Comparison of ENCODE assay signal across 9 cellular contexts in the genomic region with DNA sequence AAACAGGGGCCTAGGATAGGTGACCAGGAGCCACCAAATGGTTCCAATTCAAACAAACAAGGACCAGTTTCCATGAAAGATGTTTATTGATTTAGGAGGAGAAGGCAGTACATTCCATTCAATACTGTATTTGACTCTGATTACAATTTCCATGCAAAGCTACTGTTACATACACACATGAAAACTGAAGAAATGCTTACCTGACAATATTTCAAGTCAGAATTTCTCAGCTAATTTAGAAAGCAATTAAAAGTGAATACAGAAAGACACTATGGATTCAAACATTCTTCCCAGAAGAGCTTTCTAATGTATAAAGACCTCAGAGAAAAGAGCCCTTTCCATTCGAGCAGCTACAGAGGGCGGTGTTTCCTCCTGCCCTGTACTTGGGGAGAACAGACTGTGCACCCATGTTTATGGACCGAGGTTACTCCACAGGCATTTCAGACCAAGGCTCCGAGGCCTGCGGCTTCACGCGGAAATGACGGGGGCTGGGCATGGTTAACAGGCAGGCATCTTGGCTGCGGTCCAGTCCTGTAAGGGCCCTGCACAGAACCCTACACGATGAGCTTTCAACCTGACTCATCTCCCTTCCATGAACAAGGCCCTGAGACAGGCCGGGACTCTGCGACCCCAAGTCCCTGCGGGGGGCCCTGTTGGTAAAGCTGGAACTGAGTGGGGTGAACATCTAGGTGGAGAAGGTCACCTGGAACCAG. TPM values are rescaled to one million over a fixed set of nuclear protein-coding genes. Genes with fewer than 3 reads are reported as not detected.
A peak's percentile ranks its signal among the peaks of the same experiment; 100 is the strongest.
DNase-seq lines count a peak whose midpoint lies in the region; ATAC-seq and TF ChIP-seq lines count a peak whose summit lies in the region.
"Had no signal": no experiment of that assay in that cellular context is flagged by ENCODE, and none has a peak within 500 bp of the region (broad histone marks: within the 10 kb centered on the region; RNA-seq: fewer than 3 reads in every experiment).

No MANE protein-coding gene starts in this region.

- DNase-seq in activated CD4-positive, alpha-beta T cell treated with anti-CD3 and anti-CD28 coated beads for 36 hours: peak; percentile 49
- no peak for DNase-seq in activated CD4-positive, alpha-beta T cell treated with anti-CD3 and anti-CD28 coated beads, Interleukin-2, amount 50 U/mL, for 4 hours
- peak; percentile 34 to 82 (median 79) for DNase-seq in Peyer's patch
- DNase-seq in central memory CD8-positive, alpha-beta T cell (ENCODE audit: low spot score in 2 of 2): peak in 1 of 2 donors; percentile 38
- DNase-seq in neural progenitor cell (ENCODE audit: low spot score): no peak
- DNase-seq in GOT3 (lab: John Stamatoyannopoulos, UW): no peak
- DNase-seq in GM20000 (ENCODE audit: low spot score): no peak
- no peak for DNase-seq in H7

- CTCF ChIA-PET in activated CD4-positive, alpha-beta T cell treated with anti-CD3 and anti-CD28 coated beads for 36 hours (lab: Charles Lee): interaction anchor here (0.5 to 1.6 kb wide), 6 partner anchors 11 to 751 kb away, joined by 3 to 5 read pairs (median 4); no protein-coding TSS in a partner anchor

- no peaks in the 10 kb centered on the region for H3K4me1 ChIP-seq in Peyer's patch
- no peaks in the 10 kb centered on the region for H3K4me1 ChIP-seq in neural progenitor cell

- H3K36me3 Mint-ChIP-seq in activated CD4-positive, alpha-beta T cell treated with anti-CD3 and anti-CD28 coated beads for 36 hours (ENCODE audit: low read depth): peaks cover 38% of the 10 kb centered on the region
- H3K36me3 Mint-ChIP-seq in central memory CD8-positive, alpha-beta T cell (ENCODE audit: insufficient read depth): peaks cover 39% of the 10 kb centered on the region
- H3K36me3 Mint-ChIP-seq in neural progenitor cell: peaks cover 35% of the 10 kb centered on the region

- H2AFZ ChIP-seq in neural progenitor cell (replicated peaks): no peak overlapping the region

- H3K27me3 ChIP-seq in Peyer's patch: no peaks in the 10 kb centered on the region
- no peaks in the 10 kb centered on the region for H3K27me3 ChIP-seq in neural progenitor cell
- H3K27me3 ChIP-seq in H7 (ENCODE audit: control insufficient read depth, insufficient read depth, low read length): no peaks in the 10 kb centered on the region

- H3K27ac ChIP-seq in Peyer's patch (peak overlapping the region in 2 of 4 donors; percentile 30 to 48), neural progenitor cell (no peak overlapping the region)

- H3K4me3 ChIP-seq in Peyer's patch: no peak overlapping the region
- no peak overlapping the region for H3K4me3 ChIP-seq in neural progenitor cell
- no peak overlapping the region for H3K4me3 ChIP-seq in H7 (ENCODE audit: insufficient read depth, low read depth, low read length)

- no peak overlapping the region for H3K4me2 ChIP-seq in neural progenitor cell

- H3K9me3 Mint-ChIP-seq in activated CD4-positive, alpha-beta T cell treated with anti-CD3 and anti-CD28 coated beads for 36 hours (ENCODE audit: low read depth): no peaks in the 10 kb centered on the region
- no peaks in the 10 kb centered on the region for H3K9me3 Mint-ChIP-seq in central memory CD8-positive, alpha-beta T cell
- no peaks in the 10 kb centered on the region for H3K9me3 Mint-ChIP-seq in neural progenitor cell
- H3K9me3 Mint-ChIP-seq: CD8-positive, alpha-beta memory T cell had no signal

- POLR2A ChIA-PET in activated CD4-positive, alpha-beta T cell treated with anti-CD3 and anti-CD28 coated beads for 36 hours (lab: Charles Lee): interaction anchor here (0.6 kb wide), 1 partner anchor 135 kb away, joined by 3 read pairs; no protein-coding TSS in a partner anchor

- no peak overlapping the region for H3K9ac ChIP-seq in neural progenitor cell

- peak; percentile 32 for ATAC-seq in activated CD4-positive, alpha-beta T cell treated with anti-CD3 and anti-CD28 coated beads for 36 hours
- peak; percentile 80 for ATAC-seq in central memory CD8-positive, alpha-beta T cell (replicated peaks; ENCODE audit: extremely low read depth, poor library complexity, severe bottlenecking)

- intact Hi-C loops in activated CD4-positive, alpha-beta T cell treated with anti-CD3 and anti-CD28 coated beads for 36 hours (cut with DNase I, micrococcal nuclease): no loop called here

- TF ChIP-seq POLR2A in Peyer's patch (IDR thresholded peaks at IDR 0.05): no peak

- peaks cover 24% of the 10 kb centered on the region for H3K4me1 Mint-ChIP-seq in activated CD4-positive, alpha-beta T cell treated with anti-CD3 and anti-CD28 coated beads for 36 hours
- peaks cover 6% of the 10 kb centered on the region for H3K4me1 Mint-ChIP-seq in central memory CD8-positive, alpha-beta T cell
- H3K4me1 Mint-ChIP-seq in neural progenitor cell: no peaks in the 10 kb centered on the region

- H3K27me3 Mint-ChIP-seq in activated CD4-positive, alpha-beta T cell treated with anti-CD3 and anti-CD28 coated beads for 36 hours: no peaks in the 10 kb centered on the region
- no peaks in the 10 kb centered on the region for H3K27me3 Mint-ChIP-seq in central memory CD8-positive, alpha-beta T cell
- H3K27me3 Mint-ChIP-seq in neural progenitor cell (ENCODE audit: insufficient read depth, low read depth): peaks cover 4% of the 10 kb centered on the region
- H3K27me3 Mint-ChIP-seq: CD8-positive, alpha-beta memory T cell had no signal

- no peak for TF ChIP-seq CTCF in Peyer's patch (IDR thresholded peaks at IDR 0.05)
- no peak for TF ChIP-seq CTCF in neural progenitor cell (IDR thresholded peaks at IDR 0.05)
- no peak for TF ChIP-seq CTCF in GM20000 (IDR thresholded peaks at IDR 0.05; ENCODE audit: extremely low read depth, missing control alignments)

- H3K27ac Mint-ChIP-seq in activated CD4-positive, alpha-beta T cell treated with anti-CD3 and anti-CD28 coated beads for 36 hours: peak overlapping the region; percentile 49
- H3K27ac Mint-ChIP-seq in central memory CD8-positive, alpha-beta T cell (ENCODE audit: low read depth): no peak overlapping the region
- H3K27ac Mint-ChIP-seq in neural progenitor cell: peak overlapping the region; percentile 33

- H3K9me3 ChIP-seq in Peyer's patch (no peaks in the 10 kb centered on the region), neural progenitor cell (ENCODE audit: low read depth) (no peaks in the 10 kb centered on the region)

- peaks cover 3% of the 10 kb centered on the region for H3F3A ChIP-seq in neural progenitor cell (ENCODE audit: low read depth)

- H3K79me2 ChIP-seq in neural progenitor cell (ENCODE audit: low read depth): no peaks in the 10 kb centered on the region

- H3K36me3 ChIP-seq in Peyer's patch (peaks cover 0 to 57% (median 4%) of the 10 kb centered on the region in 3 donors), neural progenitor cell (no peaks in the 10 kb centered on the region), H7 (replicated peaks; ENCODE audit: control insufficient read depth, insufficient read depth, low read length) (peaks cover 29% of the 10 kb centered on the region)

- H3K4me3 Mint-ChIP-seq in activated CD4-positive, alpha-beta T cell treated with anti-CD3 and anti-CD28 coated beads for 36 hours: no peak overlapping the region
- H3K4me3 Mint-ChIP-seq in central memory CD8-positive, alpha-beta T cell: no peak overlapping the region
- no peak overlapping the region for H3K4me3 Mint-ChIP-seq in neural progenitor cell

- no peaks in the 10 kb centered on the region for H4K20me1 ChIP-seq in neural progenitor cell (ENCODE audit: low read depth)

RNA-seq across cellular contexts. Expression of gene TCFL5, which starts 25.7 kb away (rescaled TPM):
- 1 to 10 TPM; 5.2 to 6.6 TPM for total RNA-seq in activated CD4-positive, alpha-beta T cell treated with anti-CD3 and anti-CD28 coated beads for 36 hours
- total RNA-seq in Peyer's patch (1 to 10 TPM; 2.6 to 6.6 (median 5.0) TPM), neural progenitor cell (ENCODE audit: low replicate concordance) (29.1 and 36.3 TPM in 2 replicates)
- 25.7 and 36.8 TPM in 2 replicates for total RNA-seq in H7 (2014; rRNA removed; shearing (Covaris generic))

RNA-seq across cellular contexts. Expression of gene DIDO1, which starts 39.0 kb away (rescaled TPM):
- total RNA-seq in activated CD4-positive, alpha-beta T cell treated with anti-CD3 and anti-CD28 coated beads for 36 hours: 10 to 100 TPM; 43.7 to 49.7 TPM
- total RNA-seq in Peyer's patch: 100 to 1,000 TPM in 2 of 4 donors, 10 to 100 TPM in 2; 72.5 to 143 (median 105) TPM
- total RNA-seq in neural progenitor cell (ENCODE audit: low replicate concordance): 64.5 and 68.5 TPM in 2 replicates
- total RNA-seq in H7 (2014; rRNA removed; shearing (Covaris generic)): 53.2 and 63.4 TPM in 2 replicates

RNA-seq across cellular contexts. Expression of gene GID8, which starts 50.6 kb away (rescaled TPM):
- total RNA-seq in activated CD4-positive, alpha-beta T cell treated with anti-CD3 and anti-CD28 coated beads for 36 hours: 10 to 100 TPM; 30.7 to 39.9 TPM
- total RNA-seq in Peyer's patch: 10 to 100 TPM; 22.3 to 26.5 (median 24.0) TPM
- 48.7 and 50.0 TPM in 2 replicates for total RNA-seq in neural progenitor cell (ENCODE audit: low replicate concordance)
- total RNA-seq in H7 (2014; rRNA removed; shearing (Covaris generic)): 49.1 and 57.0 TPM in 2 replicates

Comparison
In these comparisons a context has a peak if more than half of its experiments do, and no peak if none do; other contexts are left out.
1. DNase-seq: peak in activated CD4-positive, alpha-beta T cell treated with anti-CD3 and anti-CD28 coated beads for 36 hours (single experiment) and Peyer's patch (3 of 3); none in activated CD4-positive, alpha-beta T cell treated with anti-CD3 and anti-CD28 coated beads, Interleukin-2, amount 50 U/mL, for 4 hours (0 of 2), neural progenitor cell (single experiment), GOT3 (single experiment), GM20000 (single experiment) and H7 (single experiment).